Comparison of ENCODE assay signal across 22 cellular contexts in the genomic region with DNA sequence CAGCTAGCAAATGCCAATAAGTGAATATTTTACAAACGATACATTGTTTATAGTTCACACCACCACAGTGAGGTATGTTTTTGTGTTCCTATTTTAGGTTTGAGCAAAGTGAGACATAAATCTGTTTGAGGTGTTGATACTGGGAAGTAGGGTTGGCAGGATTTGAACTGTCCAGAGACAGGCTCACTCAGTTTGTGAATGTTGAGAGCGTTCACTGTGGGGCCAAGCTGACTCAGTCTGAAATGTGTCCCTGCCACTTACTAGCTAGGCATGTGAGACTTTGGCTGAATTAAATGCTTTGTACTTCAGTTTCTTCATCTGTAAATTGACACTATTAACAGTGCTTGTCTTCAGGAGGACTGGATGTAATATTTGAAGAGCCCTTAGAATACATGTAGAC. TPM values are rescaled to one million over a fixed set of nuclear protein-coding genes. Genes with fewer than 3 reads are reported as not detected.
"Had no signal": no experiment of that assay in that cellular context is flagged by ENCODE, and none has a peak within 500 bp of the region (broad histone marks: within the 10 kb centered on the region; RNA-seq: fewer than 3 reads in every experiment).

No MANE protein-coding gene starts in this region.

- DNase-seq: activated CD4-positive, alpha-beta memory T cell treated with anti-CD3 and anti-CD28 coated beads, Interleukin-2, amount 10 ng/mL, durations not matched to agents 7 days and 5 days; activated CD4-positive, alpha-beta T cell treated with anti-CD3 and anti-CD28 coated beads for 4 hours; activated effector memory CD4-positive, alpha-beta T cell treated with Interleukin-2 at 50 U/mL for 16 hours; activated naive CD4-positive, alpha-beta T cell treated with anti-CD3 and anti-CD28 coated beads, Interleukin-2, amount 50 U/mL, for 16 hours; activated T-cell treated with anti-CD3 and anti-CD28 coated beads, Interleukin-2, amount 50 U/mL, for 4 hours; adrenal gland; central memory CD4-positive, alpha-beta T cell; colonic mucosa; effector CD4-positive, alpha-beta T cell; esophagus squamous epithelium; foreskin keratinocyte; glutamatergic neuron; nephron progenitor cell; ovary; sigmoid colon; stimulated activated CD4-positive, alpha-beta T cell treated with anti-CD3 and anti-CD28 coated beads, Interleukin-12 subunit alpha, Interleukin-12 subunit beta, amount 100 ng/mL, for 4 hours; stimulated activated CD4-positive, alpha-beta T cell treated with anti-CD3 and anti-CD28 coated beads, Interleukin-2, amount 100 ng/mL, for 24 hours; T-helper 17 cell; uterus had no signal

- H3K4me1 ChIP-seq: adrenal gland, colonic mucosa, esophagus squamous epithelium, sigmoid colon, tibial nerve, uterus had no signal

- H3K9me3 ChIP-seq: adrenal gland, colonic mucosa, esophagus squamous epithelium, ovary, sigmoid colon, tibial nerve, uterus had no signal

- H3K4me3 ChIP-seq: adrenal gland, colonic mucosa, esophagus squamous epithelium, lung, ovary, sigmoid colon, tibial nerve, uterus had no signal

- H3K27ac ChIP-seq: adrenal gland, colonic mucosa, esophagus squamous epithelium, foreskin keratinocyte, ovary, sigmoid colon, tibial nerve, uterus had no signal

- ATAC-seq: activated T-cell treated with anti-CD3 and anti-CD28 coated beads, Interleukin-2, amount 50 U/mL, for 4 hours; foreskin keratinocyte; T-helper 17 cell; WTC11 had no signal

- H3K36me3 ChIP-seq: adrenal gland, colonic mucosa, esophagus squamous epithelium, ovary, sigmoid colon, tibial nerve, uterus had no signal

- H3K27me3 ChIP-seq: adrenal gland, colonic mucosa, esophagus squamous epithelium, foreskin keratinocyte, ovary, sigmoid colon, tibial nerve, uterus had no signal

RNA-seq across cellular contexts. Expression of a gene that starts 35.1 kb away (rescaled TPM):
- total RNA-seq: activated CD4-positive, alpha-beta memory T cell treated with anti-CD3 and anti-CD28 coated beads, Interleukin-2, amount 10 ng/mL, durations not matched to agents 7 days and 5 days; activated T-cell treated with anti-CD3 and anti-CD28 coated beads, Interleukin-2, amount 50 U/mL, for 4 hours; T-helper 17 cell had no signal
